ENCODE assay signal across 35 cellular contexts in genomic region chr19:56736571-56736970, GRCh38.
DNase-seq lines count a peak whose midpoint lies in the region; ATAC-seq and TF ChIP-seq lines count a peak whose summit lies in the region.
"Had no signal": no experiment of that assay in that cellular context is flagged by ENCODE, and none has a peak within 500 bp of the region (broad histone marks: within the 10 kb centered on the region; RNA-seq: fewer than 3 reads in every experiment).

No MANE protein-coding gene starts in this region.

- no CpG with 5 or more reads among the region's 6 CpGs for WGBS in trophoblast cell (ENCODE audit: extremely low coverage, insufficient coverage, insufficient read length)

- H3K4me3 ChIP-seq in Karpas-422 (ENCODE audit: low read length) (no peak overlapping the region), SJCRH30 (no peak overlapping the region), trophoblast cell (ENCODE audit: low read depth, low read length) (no peak overlapping the region), right atrium auricular region (no peak overlapping the region), dorsolateral prefrontal cortex (no peak overlapping the region)
- H3K4me3 ChIP-seq: A549; BLaER1; BLaER1 treated with 17β-estradiol and CSF1 and Interleukin-3, amounts not matched to agents 10 nM and 100 nM had no signal

- no peak overlapping the region for H2BK5ac ChIP-seq in trophoblast cell (ENCODE audit: low read depth, low read length, poor library complexity)

- no peak overlapping the region for H4K12ac ChIP-seq in trophoblast cell (ENCODE audit: low read depth, low read length)

- H3K4me2 ChIP-seq in Karpas-422 (ENCODE audit: low read depth, low read length, poor library complexity, severe bottlenecking) = no peak overlapping the region
- no peak overlapping the region for H3K4me2 ChIP-seq in trophoblast cell (ENCODE audit: low read length)
- H3K4me2 ChIP-seq: A549; BLaER1; BLaER1 treated with 17β-estradiol and CSF1 and Interleukin-3, amounts not matched to agents 10 nM and 100 nM had no signal

- H4K20me1 ChIP-seq in Karpas-422 (ENCODE audit: insufficient read depth, low read depth, low read length) = no peaks in the 10 kb centered on the region
- H4K20me1 ChIP-seq: BLaER1; BLaER1 treated with 17β-estradiol and CSF1 and Interleukin-3, amounts not matched to agents 10 nM and 100 nM had no signal

- ATAC-seq in HG03460 (IDR thresholded peaks at IDR 0.05; ENCODE audit: unreplicated experiment) = no peak
- ATAC-seq in natural killer cell treated with Interleukin-12 subunit alpha and Interleukin-12 subunit beta and Interleukin-15 and Interleukin-18, amount 100 ng/mL, for 72 hours = no peak
- ATAC-seq: A549; CD8-positive, alpha-beta T cell had no signal

- TF ChIP-seq CTCF in right atrium auricular region (IDR thresholded peaks at IDR 0.05) (no peak), dorsolateral prefrontal cortex (IDR thresholded peaks at IDR 0.05 in 54 of 56, conservative IDR thresholded peaks at IDR 0.05 in 2 of 56; ENCODE audit: low read depth in 1 of 56, partially characterized antibody in 56 of 56) (no peak)

- intact Hi-C loops in dorsolateral prefrontal cortex (cut with DNase I) = no loop called here

- peaks cover 23% of the 10 kb centered on the region for H3K9me3 Mint-ChIP-seq in natural killer cell treated with Interleukin-12 subunit alpha and Interleukin-12 subunit beta and Interleukin-15 and Interleukin-18, amount 100 ng/mL, for 72 hours

- no peaks in the 10 kb centered on the region for H3K79me2 ChIP-seq in Karpas-422 (ENCODE audit: low read length)
- H3K79me2 ChIP-seq in trophoblast cell (ENCODE audit: control insufficient read depth, insufficient read depth, low read length, poor library complexity) = no peaks in the 10 kb centered on the region

- H2BK12ac ChIP-seq in trophoblast cell (ENCODE audit: low read length) = no peak overlapping the region

- H3K4me3 Mint-ChIP-seq in natural killer cell treated with Interleukin-12 subunit alpha and Interleukin-12 subunit beta and Interleukin-15 and Interleukin-18, amount 100 ng/mL, for 72 hours = no peak overlapping the region
- H3K4me3 Mint-ChIP-seq: B cell; CD14-positive monocyte; CD4-positive, alpha-beta memory T cell; CD4-positive, alpha-beta T cell; CD4-positive, CD25-positive, alpha-beta regulatory T cell; CD8-positive, alpha-beta memory T cell; CD8-positive, alpha-beta T cell had no signal

- H3K36me3 ChIP-seq in Karpas-422 (ENCODE audit: insufficient read depth, low read length) (no peaks in the 10 kb centered on the region), SJCRH30 (no peaks in the 10 kb centered on the region), trophoblast cell (ENCODE audit: control insufficient read depth in 1 of 2, insufficient read depth in 2 of 2, low read length in 2 of 2) (no peaks in the 10 kb centered on the region), right atrium auricular region (no peaks in the 10 kb centered on the region)
- H3K36me3 ChIP-seq: BE2C; BLaER1; BLaER1 treated with 17β-estradiol and CSF1 and Interleukin-3, amounts not matched to agents 10 nM and 100 nM had no signal

- no peak overlapping the region for H3K4ac ChIP-seq in trophoblast cell (ENCODE audit: low read depth, low read length)

- DNase-seq in Karpas-422 (peak; percentile 11), SJCRH30 (peak in 1 of 2 experiments; percentile 24), mesenteric fat pad (ENCODE audit: low spot score) (peak; percentile 35), trophoblast cell (peak; percentile 66 to 70), right atrium auricular region (ENCODE audit: low spot score) (no peak), dorsolateral prefrontal cortex (no peak)
- DNase-seq in natural killer cell treated with Interleukin-12 subunit alpha and Interleukin-12 subunit beta and Interleukin-15 and Interleukin-18, amount 100 ng/mL, for 72 hours (ENCODE audit: low spot score) = no peak
- DNase-seq: 8988T; ACHN; AML-193; BE2C; C1 segment of cervical spinal cord; Caco-2; Calu3; CD4-positive, alpha-beta memory T cell; CD4-positive, alpha-beta T cell; CD4-positive, CD25-positive, alpha-beta regulatory T cell; CD8-positive, alpha-beta memory T cell; CD8-positive, alpha-beta T cell; COR-L47; DMS 273 treated with DMSO at 0.1 percent for 48 hours; DMS153; DMS53; DMS79; DMS79 treated with DMSO at 0.1 percent for 48 hours; DND-41; EL had no signal

- no peaks in the 10 kb centered on the region for H3K79me1 ChIP-seq in trophoblast cell (ENCODE audit: low read length)

- H3K27ac Mint-ChIP-seq in natural killer cell treated with Interleukin-12 subunit alpha and Interleukin-12 subunit beta and Interleukin-15 and Interleukin-18, amount 100 ng/mL, for 72 hours = no peak overlapping the region
- H3K27ac Mint-ChIP-seq: B cell; CD4-positive, alpha-beta memory T cell; CD4-positive, alpha-beta T cell; CD4-positive, CD25-positive, alpha-beta regulatory T cell; CD8-positive, alpha-beta memory T cell; CD8-positive, alpha-beta T cell had no signal

- H3K27me3 ChIP-seq in Karpas-422 (ENCODE audit: low read length) = no peaks in the 10 kb centered on the region
- H3K27me3 ChIP-seq in SJCRH30 = no peaks in the 10 kb centered on the region
- H3K27me3 ChIP-seq in trophoblast cell (ENCODE audit: insufficient read depth, low read length) = no peaks in the 10 kb centered on the region
- no peaks in the 10 kb centered on the region for H3K27me3 ChIP-seq in right atrium auricular region
- no peaks in the 10 kb centered on the region for H3K27me3 ChIP-seq in dorsolateral prefrontal cortex
- H3K27me3 ChIP-seq: BE2C; BLaER1; BLaER1 treated with 17β-estradiol and CSF1 and Interleukin-3, amounts not matched to agents 10 nM and 100 nM had no signal

- H3K36me3 Mint-ChIP-seq in natural killer cell treated with Interleukin-12 subunit alpha and Interleukin-12 subunit beta and Interleukin-15 and Interleukin-18, amount 100 ng/mL, for 72 hours = peaks cover 31% of the 10 kb centered on the region
- H3K36me3 Mint-ChIP-seq: CD14-positive monocyte; CD4-positive, CD25-positive, alpha-beta regulatory T cell had no signal

- no peak overlapping the region for H3K23ac ChIP-seq in trophoblast cell (ENCODE audit: low read length)

- H3K14ac ChIP-seq in trophoblast cell (ENCODE audit: low read length) = no peak overlapping the region

- H4K8ac ChIP-seq in trophoblast cell (ENCODE audit: low read depth, low read length) = no peak overlapping the region

- H4K91ac ChIP-seq in trophoblast cell (ENCODE audit: low read depth, low read length) = no peak overlapping the region

- H3K9me3 ChIP-seq in Karpas-422 (ENCODE audit: low read length) (peaks cover 24% of the 10 kb centered on the region), SJCRH30 (replicated peaks) (no peaks in the 10 kb centered on the region; the same call in 1 of the 2 replicates), trophoblast cell (ENCODE audit: insufficient read depth, low read depth, low read length) (peaks cover 24% of the 10 kb centered on the region), right atrium auricular region (no peaks in the 10 kb centered on the region)
- H3K9me3 ChIP-seq: BE2C; BLaER1; BLaER1 treated with 17β-estradiol and CSF1 and Interleukin-3, amounts not matched to agents 10 nM and 100 nM had no signal

- no peaks in the 10 kb centered on the region for H3K9me2 ChIP-seq in Karpas-422 (replicated peaks; ENCODE audit: insufficient read depth, low read length)

- no peak overlapping the region for H2BK120ac ChIP-seq in trophoblast cell (ENCODE audit: insufficient read depth, low read length, poor library complexity)

- H3K4me1 Mint-ChIP-seq in natural killer cell treated with Interleukin-12 subunit alpha and Interleukin-12 subunit beta and Interleukin-15 and Interleukin-18, amount 100 ng/mL, for 72 hours (ENCODE audit: low read depth in 2 of 2) = no peaks in the 10 kb centered on the region
- H3K4me1 Mint-ChIP-seq: B cell; CD14-positive monocyte; CD4-positive, alpha-beta memory T cell; CD4-positive, CD25-positive, alpha-beta regulatory T cell; CD8-positive, alpha-beta memory T cell had no signal

- H2AFZ ChIP-seq in Karpas-422 (ENCODE audit: low read length) (no peak overlapping the region), trophoblast cell (ENCODE audit: insufficient read depth, low read length, poor library complexity) (no peak overlapping the region)

- no peak overlapping the region for H3K27ac ChIP-seq in Karpas-422 (ENCODE audit: low read length)
- H3K27ac ChIP-seq in SJCRH30 = peak overlapping the region; percentile 45
- H3K27ac ChIP-seq in trophoblast cell (ENCODE audit: low read depth, low read length) = no peak overlapping the region
- H3K27ac ChIP-seq in right atrium auricular region = no peak overlapping the region
- H3K27ac ChIP-seq in dorsolateral prefrontal cortex = no peak overlapping the region
- H3K27ac ChIP-seq: 22Rv1; A549; BLaER1; BLaER1 treated with 17β-estradiol and CSF1 and Interleukin-3, amounts not matched to agents 10 nM and 100 nM; C4-2B had no signal

- no peak overlapping the region for H3K9ac ChIP-seq in Karpas-422 (ENCODE audit: low read length)
- no peak overlapping the region for H3K9ac ChIP-seq in trophoblast cell (ENCODE audit: low read length)
- H3K9ac ChIP-seq: BLaER1; BLaER1 treated with 17β-estradiol and CSF1 and Interleukin-3, amounts not matched to agents 10 nM and 100 nM had no signal

- H3K4me1 ChIP-seq in Karpas-422 (ENCODE audit: low read length) = no peaks in the 10 kb centered on the region
- peaks cover 4% of the 10 kb centered on the region; the same call in 1 of the 2 replicates for H3K4me1 ChIP-seq in SJCRH30
- H3K4me1 ChIP-seq in trophoblast cell (ENCODE audit: control insufficient read depth in 1 of 2, insufficient read depth in 2 of 2, low read length in 2 of 2) = no peaks in the 10 kb centered on the region
- no peaks in the 10 kb centered on the region for H3K4me1 ChIP-seq in right atrium auricular region
- H3K4me1 ChIP-seq: A549; BE2C; BLaER1; BLaER1 treated with 17β-estradiol and CSF1 and Interleukin-3, amounts not matched to agents 10 nM and 100 nM; Caco-2 had no signal

- H3K27me3 Mint-ChIP-seq in natural killer cell treated with Interleukin-12 subunit alpha and Interleukin-12 subunit beta and Interleukin-15 and Interleukin-18, amount 100 ng/mL, for 72 hours = no peaks in the 10 kb centered on the region
- H3K27me3 Mint-ChIP-seq: B cell; CD4-positive, alpha-beta memory T cell; CD4-positive, alpha-beta T cell; CD4-positive, CD25-positive, alpha-beta regulatory T cell had no signal

- no peak overlapping the region for H3K18ac ChIP-seq in trophoblast cell (ENCODE audit: low read length)

- H2AK5ac ChIP-seq in trophoblast cell (ENCODE audit: low read length) = no peak overlapping the region

Comparison
In these comparisons a context has a peak if more than half of its experiments do, and no peak if none do; other contexts are left out.
1. DNase-seq: peak in Karpas-422 (single experiment), mesenteric fat pad (single experiment) and trophoblast cell (2 of 2); none in right atrium auricular region (single experiment), dorsolateral prefrontal cortex (0 of 10) and natural killer cell treated with Interleukin-12 subunit alpha and Interleukin-12 subunit beta and Interleukin-15 and Interleukin-18, amount 100 ng/mL, for 72 hours (single experiment).